8 cellular contexts compared by ENCODE assay signal in genomic region chr11:7672960-7673723, GRCh38. TPM values are rescaled to one million over a fixed set of nuclear protein-coding genes. Genes with fewer than 3 reads are reported as not detected.
DNase-seq lines count a peak whose midpoint lies in the region; ATAC-seq and TF ChIP-seq lines count a peak whose summit lies in the region.

CYB5R2 (minus strand) TSS chr11:7673500; CDS start chr11:7672825, 675 bp downstream.

- POLR2A ChIA-PET in BJ (lab: Charles Lee): no interaction called here

- peak within 1 kb of the TSS; percentile 75; the same call in 1 of the 2 replicates for H3K27ac ChIP-seq in VCaP

- H3K27ac Mint-ChIP-seq in natural killer cell treated with Interleukin-12 subunit alpha and Interleukin-12 subunit beta and Interleukin-15 and Interleukin-18, amount 100 ng/mL, for 72 hours: no peak within 1 kb of the TSS

- no peak for TF ChIP-seq CTCF in BJ (IDR thresholded peaks at IDR 0.05; ENCODE audit: insufficient read depth, low read depth, low read length)
- no peak for TF ChIP-seq CTCF in VCaP (conservative IDR thresholded peaks at IDR 0.05)
- TF ChIP-seq CTCF in foreskin fibroblast (IDR thresholded peaks at IDR 0.05; ENCODE audit: low read depth, low read length): no peak

- H3K9me3 Mint-ChIP-seq in natural killer cell treated with Interleukin-12 subunit alpha and Interleukin-12 subunit beta and Interleukin-15 and Interleukin-18, amount 100 ng/mL, for 72 hours: no peaks in the 10 kb centered on the region

- peak within 1 kb of the TSS; percentile 54 for H3K4me3 Mint-ChIP-seq in natural killer cell treated with Interleukin-12 subunit alpha and Interleukin-12 subunit beta and Interleukin-15 and Interleukin-18, amount 100 ng/mL, for 72 hours

- H3K4me1 Mint-ChIP-seq in natural killer cell treated with Interleukin-12 subunit alpha and Interleukin-12 subunit beta and Interleukin-15 and Interleukin-18, amount 100 ng/mL, for 72 hours (ENCODE audit: low read depth in 2 of 2): peaks cover 5 to 11% of the 10 kb centered on the region in 2 donors

- DNase-seq in BJ (ENCODE audit: low read depth) (no peak), foreskin fibroblast (peak; percentile 76 to 93), NCI-H128 (lab: John Stamatoyannopoulos, UW; ENCODE audit: unreplicated experiment) (no peak)
- DNase-seq in natural killer cell treated with Interleukin-12 subunit alpha and Interleukin-12 subunit beta and Interleukin-15 and Interleukin-18, amount 100 ng/mL, for 72 hours (ENCODE audit: low spot score): no peak
- DNase-seq in effector CD8-positive, alpha-beta T cell (lab: John Stamatoyannopoulos, UW): no peak

- peak within 1 kb of the TSS; percentile 57 for H3K4me3 ChIP-seq in BJ (ENCODE audit: low read depth, low read length)
- peak within 1 kb of the TSS; percentile 60 to 65 for H3K4me3 ChIP-seq in foreskin fibroblast (ENCODE audit: low read depth in 1 of 2, low read length in 2 of 2)

- H3K36me3 Mint-ChIP-seq in natural killer cell treated with Interleukin-12 subunit alpha and Interleukin-12 subunit beta and Interleukin-15 and Interleukin-18, amount 100 ng/mL, for 72 hours: no peaks in the 10 kb centered on the region

- ATAC-seq in GM19438 (IDR thresholded peaks at IDR 0.05; ENCODE audit: low read depth, unreplicated experiment): peak; percentile 68
- ATAC-seq in natural killer cell treated with Interleukin-12 subunit alpha and Interleukin-12 subunit beta and Interleukin-15 and Interleukin-18, amount 100 ng/mL, for 72 hours: peak; percentile 58 to 80
- ATAC-seq in GM18519 (IDR thresholded peaks at IDR 0.05; ENCODE audit: low FRiP score, unreplicated experiment): no peak

- H3K27me3 ChIP-seq in BJ (ENCODE audit: control insufficient read depth, insufficient read depth, low read length): no peaks in the 10 kb centered on the region

- CTCF ChIA-PET in BJ (lab: Yijun Ruan, JAX): interaction anchor here (1.3 to 1.7 kb wide), 4 partner anchors 15 to 102 kb away, joined by 3 to 5 read pairs (median 4); no protein-coding TSS in a partner anchor

- peaks cover 4% of the 10 kb centered on the region for H3K36me3 ChIP-seq in BJ (ENCODE audit: control insufficient read depth, insufficient read depth, low read length)

- peaks cover 37 to 38% of the 10 kb centered on the region in 2 donors for H3K27me3 Mint-ChIP-seq in natural killer cell treated with Interleukin-12 subunit alpha and Interleukin-12 subunit beta and Interleukin-15 and Interleukin-18, amount 100 ng/mL, for 72 hours

RNA-seq across cellular contexts. Expression of gene CYB5R2, which starts in this region (rescaled TPM):
- 48.9 and 49.6 TPM in 2 replicates for polyA plus RNA-seq in BJ (2011; rRNA removed)
- 21.1 and 27.4 TPM in 2 replicates for polyA minus RNA-seq in BJ (2011; rRNA and poly(A)+ RNA removed)
- total RNA-seq in natural killer cell treated with Interleukin-12 subunit alpha and Interleukin-12 subunit beta and Interleukin-15 and Interleukin-18, amount 100 ng/mL, for 72 hours: under 1 TPM; 0.73 to 0.98 TPM

Comparison
In these comparisons a context has a peak if more than half of its experiments do, and no peak if none do; other contexts are left out.
1. Peak in ATAC-seq in natural killer cell treated with Interleukin-12 subunit alpha and Interleukin-12 subunit beta and Interleukin-15 and Interleukin-18, amount 100 ng/mL, for 72 hours; RNA of the gene not detected or under 1 TPM.
2. DNase-seq: peak in foreskin fibroblast (2 of 2); none in BJ (single experiment), natural killer cell treated with Interleukin-12 subunit alpha and Interleukin-12 subunit beta and Interleukin-15 and Interleukin-18, amount 100 ng/mL, for 72 hours (single experiment), effector CD8-positive, alpha-beta T cell (single experiment) and NCI-H128 (single experiment).